ENCODE assay signal across 30 cellular contexts in the genomic region with DNA sequence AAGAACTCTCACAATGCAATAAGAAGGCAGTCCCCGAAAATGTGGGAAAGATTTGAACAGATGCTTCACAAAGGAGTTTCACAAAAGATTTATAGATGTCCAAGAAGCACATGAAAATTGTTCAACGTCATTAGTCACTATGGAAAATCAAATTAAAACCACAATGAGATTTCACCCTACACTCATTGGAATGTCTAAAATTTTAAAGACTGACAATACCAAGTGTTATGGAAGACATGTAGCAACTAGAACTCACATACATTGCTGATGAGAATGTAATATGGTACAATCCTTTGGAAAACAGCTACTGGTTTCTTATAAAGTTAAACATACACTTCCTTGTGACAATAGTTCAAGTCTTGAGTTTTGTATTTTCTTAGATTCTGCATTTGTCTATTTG.
"Had no signal": no experiment of that assay in that cellular context is flagged by ENCODE, and none has a peak within 500 bp of the region (broad histone marks: within the 10 kb centered on the region; RNA-seq: fewer than 3 reads in every experiment).

No MANE protein-coding gene starts in this region.

- H3K9me3 ChIP-seq: ascending aorta, body of pancreas, breast epithelium had no signal

- H3K9ac ChIP-seq: KMS-11 had no signal

- H3K4me2 ChIP-seq: KMS-11 had no signal

- H3K27me3 ChIP-seq: ascending aorta, body of pancreas, breast epithelium had no signal

- H3K4me3 ChIP-seq: ascending aorta, body of pancreas, breast epithelium had no signal

- DNase-seq: activated CD4-positive, alpha-beta memory T cell treated with anti-CD3 and anti-CD28 coated beads, Interleukin-2, amount 10 ng/mL, durations not matched to agents 7 days and 5 days; activated CD4-positive, alpha-beta T cell treated with anti-CD3 and anti-CD28 coated beads for 1 hour; activated CD4-positive, alpha-beta T cell treated with anti-CD3 and anti-CD28 coated beads for 48 hours; activated CD4-positive, CD25-positive, alpha-beta regulatory T cell; activated gamma-delta T cell; activated naive CD4-positive, alpha-beta T cell treated with Interleukin-2 at 50 U/mL for 16 hours; activated naive CD8-positive, alpha-beta T cell treated with anti-CD3 and anti-CD28 coated beads, Interleukin-2, amount 10 ng/mL, durations not matched to agents 7 days and 5 days; activated T-cell treated with anti-CD3 and anti-CD28 coated beads, Interleukin-2, amount 50 U/mL, for 24 hours; amygdala; body of pancreas; caudate nucleus; cerebellar nuclear complex; NCI-H1105; NCI-H1417 treated with DMSO at 0.1 percent for 48 hours; NCI-H1694; NCI-H1930; NCI-H2081 treated with DMSO at 0.1 percent for 48 hours; NCI-H226; NCI-H446 treated with DMSO at 0.1 percent for 48 hours; NCI-H524; SIG-M5; T-helper 1 cell; T1000; WERI-Rb-1 had no signal

- H3K27ac ChIP-seq: ascending aorta, body of pancreas, breast epithelium, KMS-11, WERI-Rb-1 had no signal

- H3K36me3 ChIP-seq: ascending aorta, breast epithelium, WERI-Rb-1 had no signal

- H3K4me1 ChIP-seq: body of pancreas, breast epithelium had no signal

- ATAC-seq: body of pancreas, Panc1, Right ventricle myocardium inferior, SK-N-SH treated with all-trans-retinoic acid at 6 μM for 48 hours had no signal
